In the genomic region with DNA sequence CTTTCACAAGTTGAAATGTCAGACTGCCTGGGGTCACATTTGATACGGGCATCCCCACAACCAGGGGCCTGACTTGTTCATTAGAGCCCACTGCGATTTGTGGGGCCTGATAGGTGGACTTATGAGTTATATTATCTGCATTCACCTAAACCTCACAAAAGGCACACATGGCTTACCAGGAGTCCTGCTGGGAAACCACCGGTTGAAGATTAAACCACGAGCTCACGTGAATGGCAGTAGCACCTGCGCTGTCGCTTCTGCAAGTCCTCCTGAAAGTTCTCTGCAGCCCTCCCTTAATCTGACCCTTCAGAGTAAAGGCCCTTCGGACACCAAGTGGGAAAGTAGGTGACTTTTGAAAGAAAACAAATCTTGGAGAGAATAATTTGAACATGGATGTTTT, we compare ENCODE assay signal across 14 cellular contexts.
DNase-seq lines count a peak whose midpoint lies in the region; ATAC-seq, FAIRE-seq and TF ChIP-seq lines count a peak whose summit lies in the region.
"Had no signal": no experiment of that assay in that cellular context is flagged by ENCODE, and none has a peak within 500 bp of the region (broad histone marks: within the 10 kb centered on the region; RNA-seq: fewer than 3 reads in every experiment).

No MANE protein-coding gene starts in this region.

- H3K27ac ChIP-seq in GM12878 (ENCODE audit: control insufficient read depth, insufficient read depth) (no peak overlapping the region), PC-3 (ENCODE audit: low read length) (no peak overlapping the region)
- H3K27ac ChIP-seq: BLaER1 treated with 17β-estradiol and CSF1 and Interleukin-3, amounts not matched to agents 10 nM and 100 nM; ovary; thoracic aorta had no signal

- POLR2A ChIA-PET in GM12878 (lab: Charles Lee): interaction anchor here (0.6 kb wide), 1 partner anchor 272 kb away, joined by 7 read pairs; no protein-coding TSS in a partner anchor
- POLR2A ChIA-PET in PC-3 (lab: Charles Lee; ENCODE audit: unreplicated experiment): no interaction called here

- no peak for TF ChIP-seq EP300 in GM12878 (IDR thresholded peaks at IDR 0.05; ENCODE audit: borderline replicate concordance in 1 of 2, control insufficient read depth in 1 of 2, low read depth in 2 of 2, low read length in 2 of 2)

- peak; percentile 87 for FAIRE-seq in GM12878 (lab: Jason Lieb, UNC)
- FAIRE-seq: RCC 7860 had no signal

- ATAC-seq in GM18517 (IDR thresholded peaks at IDR 0.05; ENCODE audit: unreplicated experiment): peak; percentile 96
- ATAC-seq in GM21390 (IDR thresholded peaks at IDR 0.05; ENCODE audit: unreplicated experiment): peak; percentile 82
- ATAC-seq in HG03064 (IDR thresholded peaks at IDR 0.05; ENCODE audit: low read depth, unreplicated experiment): peak; percentile 81
- peak; percentile 99 for ATAC-seq in GM12878
- ATAC-seq in PC-3: no peak

- H3K36me3 ChIP-seq in GM12878 (ENCODE audit: control insufficient read depth in 2 of 2, insufficient read depth in 2 of 2, low read length in 1 of 2) (no peaks in the 10 kb centered on the region), PC-3 (ENCODE audit: low read depth, low read length) (no peaks in the 10 kb centered on the region)
- H3K36me3 ChIP-seq: ovary, thoracic aorta had no signal

- BruUV-seq in GM12878 (replicated peaks; lab: Mats Ljungman, UMichigan): no TSS peak
- no TSS peak for BruUV-seq in PC-3 (replicated peaks; lab: Mats Ljungman, UMichigan)

- DNase-seq in GM12878 (ENCODE audit: low read depth, low spot score) (peak; percentile 43), NCI-H2171 treated with DMSO at 0.1 percent for 48 hours (lab: John Stamatoyannopoulos, UW) (no peak), KBM-7 (no peak), MV-4-11 (lab: John Stamatoyannopoulos, UW) (no peak), PC-3 (no peak)
- DNase-seq: central memory CD4-positive, alpha-beta T cell; NCI-H1436; ovary had no signal

- H3F3A ChIP-seq in PC-3 (ENCODE audit: low read length, unreplicated experiment): no peaks in the 10 kb centered on the region

- CTCF ChIA-PET in GM12878 (lab: Yijun Ruan, JAX): no interaction called here
- CTCF ChIA-PET in PC-3 (lab: Charles Lee): no interaction called here

- H3K9ac ChIP-seq in GM12878 (ENCODE audit: control insufficient read depth, insufficient read depth, low read length) (no peak overlapping the region), PC-3 (ENCODE audit: low read length) (no peak overlapping the region)
- H3K9ac ChIP-seq: BLaER1 treated with 17β-estradiol and CSF1 and Interleukin-3, amounts not matched to agents 10 nM and 100 nM had no signal

- RAD21 ChIA-PET in GM12878 (lab: Charles Lee; ENCODE audit: unreplicated experiment): no interaction called here

- no peak for TF ChIP-seq RAD21 in GM12878 (IDR thresholded peaks at IDR 0.05; ENCODE audit: insufficient read depth, low read depth, low read length)

- intact Hi-C loops in GM12878 (cut with micrococcal nuclease; ENCODE audit: unreplicated experiment): no loop called here
- intact Hi-C loops in PC-3 (cut with micrococcal nuclease): no loop called here

- no peak overlapping the region; the same call in 1 of the 2 replicates for H3K4me2 ChIP-seq in GM12878 (ENCODE audit: control insufficient read depth, insufficient read depth)
- no peak overlapping the region for H3K4me2 ChIP-seq in PC-3 (ENCODE audit: low read length)
- H3K4me2 ChIP-seq: BLaER1 treated with 17β-estradiol and CSF1 and Interleukin-3, amounts not matched to agents 10 nM and 100 nM had no signal

- H3K27me3 ChIP-seq in GM12878 (replicated peaks in 1 of 2; ENCODE audit: control insufficient read depth in 2 of 2, insufficient read depth in 2 of 2, low read length in 1 of 2) (no peaks in the 10 kb centered on the region), PC-3 (ENCODE audit: low read length) (no peaks in the 10 kb centered on the region)
- H3K27me3 ChIP-seq: BLaER1 treated with 17β-estradiol and CSF1 and Interleukin-3, amounts not matched to agents 10 nM and 100 nM; ovary had no signal

- 39% methylated on average over 8 of the region's 8 CpGs for WGBS in GM12878 (ENCODE audit: insufficient coverage, insufficient replicate concordance, low lambda C conversion rate, missing lambda C conversion rate)

- H3K9me2 ChIP-seq in PC-3 (replicated peaks; ENCODE audit: low read length): no peaks in the 10 kb centered on the region

- no peaks in the 10 kb centered on the region for H3K79me2 ChIP-seq in GM12878 (ENCODE audit: control insufficient read depth, insufficient read depth, low read length)
- no peaks in the 10 kb centered on the region for H3K79me2 ChIP-seq in PC-3 (ENCODE audit: low read length)

- H3K4me3 ChIP-seq in GM12878 (no peak overlapping the region), PC-3 (ENCODE audit: low read length) (no peak overlapping the region)
- H3K4me3 ChIP-seq: BLaER1 treated with 17β-estradiol and CSF1 and Interleukin-3, amounts not matched to agents 10 nM and 100 nM; ovary; thoracic aorta had no signal

- in situ Hi-C loops in GM12878 (cut with MboI) (no loop called here), KBM-7 (cut with MboI; ENCODE audit: low pct_unique_long_range_greater_than_20kb, low sequenced_read_pairs) (no loop called here)

- H2AFZ ChIP-seq in GM12878 (ENCODE audit: control insufficient read depth, low read depth, low read length): no peak overlapping the region
- no peak overlapping the region for H2AFZ ChIP-seq in PC-3 (ENCODE audit: low read length)

- H3K9me3 ChIP-seq in GM12878 (replicated peaks; ENCODE audit: control insufficient read depth, insufficient read depth, low read length) (no peaks in the 10 kb centered on the region), PC-3 (ENCODE audit: low read length) (no peaks in the 10 kb centered on the region)
- H3K9me3 ChIP-seq: BLaER1 treated with 17β-estradiol and CSF1 and Interleukin-3, amounts not matched to agents 10 nM and 100 nM; ovary; thoracic aorta had no signal

- TF ChIP-seq CTCF in GM12878 (IDR thresholded peaks at IDR 0.05 in 2 of 3, conservative IDR thresholded peaks at IDR 0.05 in 1 of 3; ENCODE audit: control insufficient read depth in 2 of 3, extremely low read depth in 1 of 3, insufficient read depth in 1 of 3, low read depth in 3 of 3, low read length in 3 of 3) (no peak), PC-3 (conservative IDR thresholded peaks at IDR 0.05; ENCODE audit: low read depth, low read length) (no peak)

- SMC1A ChIA-PET in GM12878 (lab: Charles Lee; ENCODE audit: uncharacterized antibody, unreplicated experiment): interaction anchor here (1.2 kb wide), 1 partner anchor 18 kb away, joined by 4 read pairs; no protein-coding TSS in a partner anchor

- H3K4me1 ChIP-seq in GM12878 (ENCODE audit: control insufficient read depth, insufficient read depth, low read length): peaks cover 7% of the 10 kb centered on the region
- no peaks in the 10 kb centered on the region for H3K4me1 ChIP-seq in PC-3 (ENCODE audit: insufficient read depth, low read length)
- H3K4me1 ChIP-seq: BLaER1 treated with 17β-estradiol and CSF1 and Interleukin-3, amounts not matched to agents 10 nM and 100 nM had no signal

- H4K20me1 ChIP-seq in GM12878 (ENCODE audit: control insufficient read depth, insufficient read depth) (no peaks in the 10 kb centered on the region), PC-3 (ENCODE audit: low read length) (no peaks in the 10 kb centered on the region)

- TF ChIP-seq POLR2A in GM12878 (IDR thresholded peaks at IDR 0.05; ENCODE audit: low read depth, low read length): no peak

TF ChIP-seq in GM12878, 131 proteins besides CTCF, POLR2A, EP300 and RAD21:
- TF ChIP-seq CHD2 (IDR thresholded peaks at IDR 0.05; ENCODE audit: borderline replicate concordance, low read depth, low read length) (no peak), BHLHE40 (IDR thresholded peaks at IDR 0.05; ENCODE audit: borderline replicate concordance in 1 of 2, low read depth in 2 of 2, low read length in 1 of 2) (peak; percentile 98), SMAD1 (IDR thresholded peaks at IDR 0.05; ENCODE audit: low read depth, partially characterized antibody) (no peak), TCF12 (IDR thresholded peaks at IDR 0.05; ENCODE audit: low read depth, low read length) (peak; percentile 75; the same call in 1 of the 2 replicates), TCF3 (IDR thresholded peaks at IDR 0.05; ENCODE audit: borderline replicate concordance, insufficient read depth, low read depth, low read length) (peak; percentile 79; the same call in 1 of the 2 replicates), RUNX3 (IDR thresholded peaks at IDR 0.05; ENCODE audit: low read length) (peak; percentile 88), JUNB (IDR thresholded peaks at IDR 0.05) (no peak), ZNF217 (IDR thresholded peaks at IDR 0.05) (no peak)
- TF ChIP-seq, protein P1, sequence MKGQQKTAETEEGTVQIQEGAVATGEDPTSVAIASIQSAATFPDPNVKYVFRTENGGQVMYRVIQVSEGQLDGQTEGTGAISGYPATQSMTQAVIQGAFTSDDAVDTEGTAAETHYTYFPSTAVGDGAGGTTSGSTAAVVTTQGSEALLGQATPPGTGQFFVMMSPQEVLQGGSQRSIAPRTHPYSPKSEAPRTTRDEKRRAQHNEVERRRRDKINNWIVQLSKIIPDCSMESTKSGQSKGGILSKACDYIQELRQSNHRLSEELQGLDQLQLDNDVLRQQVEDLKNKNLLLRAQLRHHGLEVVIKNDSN (IDR thresholded peaks at IDR 0.05; ENCODE audit: borderline replicate concordance, extremely low read length, insufficient read depth, low read depth, low read length): peak; percentile 16
- TF ChIP-seq, protein P2, sequence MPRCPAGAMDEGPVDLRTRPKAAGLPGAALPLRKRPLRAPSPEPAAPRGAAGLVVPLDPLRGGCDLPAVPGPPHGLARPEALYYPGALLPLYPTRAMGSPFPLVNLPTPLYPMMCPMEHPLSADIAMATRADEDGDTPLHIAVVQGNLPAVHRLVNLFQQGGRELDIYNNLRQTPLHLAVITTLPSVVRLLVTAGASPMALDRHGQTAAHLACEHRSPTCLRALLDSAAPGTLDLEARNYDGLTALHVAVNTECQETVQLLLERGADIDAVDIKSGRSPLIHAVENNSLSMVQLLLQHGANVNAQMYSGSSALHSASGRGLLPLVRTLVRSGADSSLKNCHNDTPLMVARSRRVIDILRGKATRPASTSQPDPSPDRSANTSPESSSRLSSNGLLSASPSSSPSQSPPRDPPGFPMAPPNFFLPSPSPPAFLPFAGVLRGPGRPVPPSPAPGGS (IDR thresholded peaks at IDR 0.05; ENCODE audit: borderline replicate concordance, insufficient read depth, low read depth, low read length, poor library complexity, severe bottlenecking): no peak
